Comparison of ENCODE assay signal across 8 cellular contexts in genomic region chr17:38798614-38799500, GRCh38. TPM values are rescaled to one million over a fixed set of nuclear protein-coding genes. Genes with fewer than 3 reads are reported as not detected.
DNase-seq lines count a peak whose midpoint lies in the region; ATAC-seq and TF ChIP-seq lines count a peak whose summit lies in the region.

No MANE protein-coding gene starts in this region.

- peak; percentile 11 for TF ChIP-seq RAD21 in neural cell (conservative IDR thresholded peaks at IDR 0.05)

- H2AFZ ChIP-seq in neural cell (ENCODE audit: low read depth, low read length) = peak overlapping the region; percentile 56

- H3K9ac ChIP-seq in NT2/D1 (ENCODE audit: insufficient read length, low read depth) (peak overlapping the region; percentile 98), neural cell (ENCODE audit: low read length) (peak overlapping the region; percentile 94)

- H3K27ac ChIP-seq in neural cell (ENCODE audit: low read length) = peak overlapping the region; percentile 89
- peak overlapping the region; percentile 91 for H3K27ac ChIP-seq in substantia nigra (ENCODE audit: low read depth, low read length, poor library complexity, severe bottlenecking)

- TF ChIP-seq CTCF in fibroblast of pulmonary artery (IDR thresholded peaks at IDR 0.05; ENCODE audit: low read length, missing control alignments) = no peak
- TF ChIP-seq CTCF in neural cell (IDR thresholded peaks at IDR 0.05; ENCODE audit: poor library complexity, severe bottlenecking) = peak; percentile 26

- H3K4me2 ChIP-seq in neural cell (ENCODE audit: low read length) = peak overlapping the region; percentile 94

- H3K36me3 ChIP-seq in NT2/D1 (ENCODE audit: insufficient read depth, insufficient read length, low read length) = peaks cover 65% of the 10 kb centered on the region
- H3K36me3 ChIP-seq in neural cell (ENCODE audit: insufficient read depth, low read length) = no peaks in the 10 kb centered on the region

- peaks cover 6% of the 10 kb centered on the region for H3F3A ChIP-seq in neural cell (ENCODE audit: insufficient read depth, low read length, poor library complexity, severe bottlenecking)

- peak; percentile 21 to 29 for DNase-seq in activated CD4-positive, alpha-beta T cell treated with anti-CD3 and anti-CD28 coated beads for 24 hours (ENCODE audit: low read depth in 2 of 2)
- no peak for DNase-seq in activated CD4-positive, alpha-beta T cell treated with anti-CD3 and anti-CD28 coated beads for 1 hour
- DNase-seq in NT2/D1 (ENCODE audit: low read depth, low spot score) = no peak
- DNase-seq in activated T-helper 1 cell treated with anti-CD3 and anti-CD28 coated beads, Interleukin-2, amount 50 U/mL, for 16 hours (ENCODE audit: low read depth in 1 of 2, low spot score in 1 of 2) = peak; percentile 27 to 36
- DNase-seq in fibroblast of pulmonary artery (ENCODE audit: low read depth) = peak; percentile 47
- peak in 41 of 49 donors; percentile 12 to 83 (median 49) for DNase-seq in substantia nigra (lab: John Stamatoyannopoulos, UW)

- peaks cover 47% of the 10 kb centered on the region for H3K79me2 ChIP-seq in neural cell (replicated peaks; ENCODE audit: insufficient read depth, low read length)

- no peaks in the 10 kb centered on the region for H3K9me3 ChIP-seq in NT2/D1 (ENCODE audit: insufficient read depth, low read length)
- H3K9me3 ChIP-seq in neural cell (ENCODE audit: low read length) = no peaks in the 10 kb centered on the region

- H3K9me2 ChIP-seq in neural cell (ENCODE audit: insufficient read depth, low read length) = no peaks in the 10 kb centered on the region

- H4K20me1 ChIP-seq in neural cell (ENCODE audit: insufficient read depth) = no peaks in the 10 kb centered on the region

- no peak for TF ChIP-seq EP300 in neural cell (conservative IDR thresholded peaks at IDR 0.05; ENCODE audit: poor library complexity, severe bottlenecking)

- H3K27me3 ChIP-seq in NT2/D1 (ENCODE audit: insufficient read depth, insufficient read length) (no peaks in the 10 kb centered on the region), neural cell (ENCODE audit: insufficient read depth, low read depth, low read length) (no peaks in the 10 kb centered on the region)

- peak overlapping the region; percentile 85 for H3K4me3 ChIP-seq in NT2/D1 (ENCODE audit: insufficient read length, low read depth)
- peak overlapping the region; percentile 80 for H3K4me3 ChIP-seq in fibroblast of pulmonary artery (replicated peaks; ENCODE audit: low read depth, low read length)
- peak overlapping the region; percentile 100 for H3K4me3 ChIP-seq in neural cell (ENCODE audit: low read length)

- no peaks in the 10 kb centered on the region for H3K4me1 ChIP-seq in NT2/D1 (ENCODE audit: insufficient read depth, insufficient read length)

- peak; percentile 31 for ATAC-seq in HG02981 (IDR thresholded peaks at IDR 0.05; ENCODE audit: unreplicated experiment)

TF ChIP-seq in neural cell, 6 proteins besides CTCF, POLR2A, EP300 and RAD21:
- peak; percentile 31 for TF ChIP-seq REST (IDR thresholded peaks at IDR 0.05; ENCODE audit: borderline replicate concordance)
- no peak for TF ChIP-seq TAF1 (IDR thresholded peaks at IDR 0.05; ENCODE audit: low read depth)
- peak; percentile 84 for TF ChIP-seq MXI1 (conservative IDR thresholded peaks at IDR 0.05; ENCODE audit: poor library complexity, severe bottlenecking)
- TF ChIP-seq SMC3 (conservative IDR thresholded peaks at IDR 0.05; ENCODE audit: poor library complexity) = peak; percentile 18
- peak; percentile 43 for TF ChIP-seq POLR2AphosphoS5 (IDR thresholded peaks at IDR 0.05)

RNA-seq across cellular contexts. Expression of gene PIP4K2B, which starts 0.5 kb away (rescaled TPM):
- 164 and 187 TPM in 2 replicates for polyA plus RNA-seq in neural cell
- polyA minus RNA-seq in neural cell = 274 and 279 TPM in 2 replicates

RNA-seq across cellular contexts. Expression of gene CWC25, which starts 26.3 kb away (rescaled TPM):
- 15.4 and 18.4 TPM in 2 replicates for polyA plus RNA-seq in neural cell
- 13.1 and 15.3 TPM in 2 replicates for polyA minus RNA-seq in neural cell

RNA-seq across cellular contexts. Expression of gene PSMB3, which starts 46.3 kb away (rescaled TPM):
- 300 and 338 TPM in 2 replicates for polyA plus RNA-seq in neural cell
- polyA minus RNA-seq in neural cell = 94.8 and 133 TPM in 2 replicates

RNA-seq across cellular contexts. Expression of gene PCGF2, which starts 50.7 kb away (rescaled TPM):
- polyA plus RNA-seq in neural cell = 10.7 and 11.7 TPM in 2 replicates
- polyA minus RNA-seq in neural cell = 12.4 and 15.0 TPM in 2 replicates

RNA-seq across cellular contexts. Expression of gene RPL23, which starts 54.7 kb away (rescaled TPM):
- polyA plus RNA-seq in neural cell = 1,212 and 1,333 TPM in 2 replicates
- polyA minus RNA-seq in neural cell = 320 and 402 TPM in 2 replicates

Comparison
In these comparisons a context has a peak if more than half of its experiments do, and no peak if none do; other contexts are left out.
1. DNase-seq: peak in activated CD4-positive, alpha-beta T cell treated with anti-CD3 and anti-CD28 coated beads for 24 hours (2 of 2), activated T-helper 1 cell treated with anti-CD3 and anti-CD28 coated beads, Interleukin-2, amount 50 U/mL, for 16 hours (2 of 2), fibroblast of pulmonary artery (single experiment) and substantia nigra (41 of 49); none in activated CD4-positive, alpha-beta T cell treated with anti-CD3 and anti-CD28 coated beads for 1 hour (single experiment) and NT2/D1 (single experiment).
2. Peak in every context shown above with its lines, with median percentiles within 50 percentile points of each other: H3K4me3 ChIP-seq.